Comparison of ENCODE assay signal across 8 cellular contexts in genomic region chrX:15564981-15565579, GRCh38. TPM values are rescaled to one million over a fixed set of nuclear protein-coding genes. Genes with fewer than 3 reads are reported as not detected.
DNase-seq lines count a peak whose midpoint lies in the region; ATAC-seq, FAIRE-seq and TF ChIP-seq lines count a peak whose summit lies in the region.

No MANE protein-coding gene starts in this region.

- H3K36me3 Mint-ChIP-seq in neural progenitor cell: no peaks in the 10 kb centered on the region

- H3K27me3 Mint-ChIP-seq in neural progenitor cell (ENCODE audit: insufficient read depth, low read depth): peaks cover 3% of the 10 kb centered on the region

- H3K4me1 ChIP-seq in neural progenitor cell: peaks cover 33% of the 10 kb centered on the region

- H3F3A ChIP-seq in neural progenitor cell (ENCODE audit: low read depth): peaks cover 16% of the 10 kb centered on the region

- H3K9me3 ChIP-seq in neural progenitor cell (ENCODE audit: low read depth): no peaks in the 10 kb centered on the region

- FAIRE-seq in RCC 7860 (lab: Jason Lieb, UNC): no peak

- peaks cover 48% of the 10 kb centered on the region for H3K4me1 Mint-ChIP-seq in neural progenitor cell

- TF ChIP-seq CTCF in GM12864 (IDR thresholded peaks at IDR 0.05; ENCODE audit: low read depth, low read length, missing control alignments): peak; percentile 59
- peak; percentile 69 for TF ChIP-seq CTCF in neural progenitor cell (IDR thresholded peaks at IDR 0.05)

- H2AFZ ChIP-seq in neural progenitor cell (replicated peaks): peak overlapping the region; percentile 6

- H3K4me2 ChIP-seq in neural progenitor cell: peak overlapping the region; percentile 21

- H3K9me3 Mint-ChIP-seq in neural progenitor cell: no peaks in the 10 kb centered on the region

- no peak overlapping the region for H3K9ac ChIP-seq in neural progenitor cell

- peak overlapping the region; percentile 35 for H3K27ac Mint-ChIP-seq in neural progenitor cell

- H3K27me3 ChIP-seq in neural progenitor cell: no peaks in the 10 kb centered on the region

- H3K4me3 ChIP-seq in GM12864 (ENCODE audit: low read depth, low read length) (no peak overlapping the region), neural progenitor cell (no peak overlapping the region)

- no peak overlapping the region for H3K27ac ChIP-seq in neural progenitor cell

- H3K79me2 ChIP-seq in neural progenitor cell (ENCODE audit: low read depth): no peaks in the 10 kb centered on the region

- DNase-seq in GM12864 (ENCODE audit: low read depth) (peak; percentile 3), NCI-H226 (peak; percentile 31), fibroblast of peridontal ligament (ENCODE audit: extremely low read depth) (peak; percentile 60), neural progenitor cell (ENCODE audit: low spot score) (peak; percentile 70), activated gamma-delta T cell treated with Interleukin-2 at 50 U/mL for 16 hours (no peak), RCC 7860 (ENCODE audit: low spot score) (no peak)
- DNase-seq in activated CD4-positive, alpha-beta T cell treated with anti-CD3 and anti-CD28 coated beads, Interleukin-2, amount 50 U/mL, for 48 hours: peak; percentile 7 to 23

- ATAC-seq in HG02840 (IDR thresholded peaks at IDR 0.05; ENCODE audit: low FRiP score, unreplicated experiment): peak; percentile 62

- H3K36me3 ChIP-seq in neural progenitor cell: no peaks in the 10 kb centered on the region

- no peak overlapping the region for H3K4me3 Mint-ChIP-seq in neural progenitor cell

- H4K20me1 ChIP-seq in neural progenitor cell (ENCODE audit: low read depth): no peaks in the 10 kb centered on the region

RNA-seq across cellular contexts. Expression of gene ACE2, which starts 35.7 kb away (rescaled TPM):
- total RNA-seq in neural progenitor cell (ENCODE audit: low replicate concordance): 0.15 and 0.17 TPM in 2 replicates

Comparison
In these comparisons a context has a peak if more than half of its experiments do, and no peak if none do; other contexts are left out.
1. DNase-seq: peak in GM12864 (single experiment), NCI-H226 (single experiment), activated CD4-positive, alpha-beta T cell treated with anti-CD3 and anti-CD28 coated beads, Interleukin-2, amount 50 U/mL, for 48 hours (2 of 2), fibroblast of peridontal ligament (single experiment) and neural progenitor cell (single experiment); none in activated gamma-delta T cell treated with Interleukin-2 at 50 U/mL for 16 hours (single experiment) and RCC 7860 (single experiment).